In the genomic region with DNA sequence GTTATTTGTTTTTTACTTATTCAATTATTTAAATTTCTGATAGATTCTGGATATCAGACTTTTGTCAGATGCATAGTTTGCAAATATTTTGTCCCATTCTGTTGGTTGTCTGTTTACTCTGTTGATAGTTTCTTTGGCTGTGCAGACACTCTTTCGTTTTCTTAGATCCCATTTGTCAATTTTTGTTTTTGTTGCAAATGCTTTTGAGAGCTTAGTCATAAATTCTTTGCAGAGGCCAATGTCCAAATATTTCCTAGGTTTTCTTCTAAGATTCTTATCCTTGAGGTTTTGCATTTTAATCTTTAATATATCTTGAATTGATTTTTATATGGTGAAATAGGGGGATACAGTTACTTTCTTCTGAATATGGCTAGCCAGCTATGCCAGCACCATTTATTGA, we compare ENCODE assay signal across 18 cellular contexts.
DNase-seq lines count a peak whose midpoint lies in the region; ATAC-seq lines count a peak whose summit lies in the region.
"Had no signal": no experiment of that assay in that cellular context is flagged by ENCODE, and none has a peak within 500 bp of the region (broad histone marks: within the 10 kb centered on the region; RNA-seq: fewer than 3 reads in every experiment).

No MANE protein-coding gene starts in this region.

- no peak overlapping the region for H3K27ac Mint-ChIP-seq in stimulated activated naive B cell treated with anti-CD40 and anti-IgM and Interleukin-4, amounts not matched to agents 10 μg/mL and 1 μg/mL and 100 μg/mL, for 72 hours

- no peak overlapping the region for H3K4me3 Mint-ChIP-seq in stimulated activated naive B cell treated with anti-CD40 and anti-IgM and Interleukin-4, amounts not matched to agents 10 μg/mL and 1 μg/mL and 100 μg/mL, for 72 hours
- H3K4me3 Mint-ChIP-seq: CD14-positive monocyte had no signal

- H3K4me1 Mint-ChIP-seq in stimulated activated naive B cell treated with anti-CD40 and anti-IgM and Interleukin-4, amounts not matched to agents 10 μg/mL and 1 μg/mL and 100 μg/mL, for 72 hours, result no peaks in the 10 kb centered on the region
- H3K4me1 Mint-ChIP-seq: CD14-positive monocyte had no signal

- H3K36me3 Mint-ChIP-seq in stimulated activated naive B cell treated with anti-CD40 and anti-IgM and Interleukin-4, amounts not matched to agents 10 μg/mL and 1 μg/mL and 100 μg/mL, for 72 hours, result no peaks in the 10 kb centered on the region
- H3K36me3 Mint-ChIP-seq: CD14-positive monocyte had no signal

- peaks cover 17 to 27% of the 10 kb centered on the region in 2 donors for H3K27me3 Mint-ChIP-seq in stimulated activated naive B cell treated with anti-CD40 and anti-IgM and Interleukin-4, amounts not matched to agents 10 μg/mL and 1 μg/mL and 100 μg/mL, for 72 hours

- peaks cover 0 to 4% of the 10 kb centered on the region in 2 donors for H3K9me3 Mint-ChIP-seq in stimulated activated naive B cell treated with anti-CD40 and anti-IgM and Interleukin-4, amounts not matched to agents 10 μg/mL and 1 μg/mL and 100 μg/mL, for 72 hours

- DNase-seq in GM04503 (ENCODE audit: low read depth) (peak; percentile 7), amniotic epithelial cell (ENCODE audit: low read depth) (peak; percentile 8), fibroblast of gingiva (ENCODE audit: low read depth) (peak; percentile 53), myocyte (ENCODE audit: low read depth) (peak; percentile 10)
- no peak for DNase-seq in stimulated activated CD4-positive, alpha-beta T cell treated with anti-CD3 and anti-CD28 coated beads, Interleukin-4, amount 100 ng/mL, for 1 hour
- DNase-seq in stimulated activated naive B cell treated with anti-CD40 and anti-IgM and Interleukin-4, amounts not matched to agents 10 μg/mL and 1 μg/mL and 100 μg/mL, for 72 hours, result no peak
- DNase-seq: COR-L47, DMS153, KBM-7, MM.1S, NCI-H187 treated with DMSO at 0.1 percent for 48 hours, NCI-H2171 treated with DMSO at 0.1 percent for 48 hours, Peyer's patch, SHP77 had no signal

- no peak for ATAC-seq in HG03378 (IDR thresholded peaks at IDR 0.05; ENCODE audit: unreplicated experiment)
- ATAC-seq in HG03565 (IDR thresholded peaks at IDR 0.05; ENCODE audit: unreplicated experiment), result no peak
- no peak for ATAC-seq in stimulated activated naive B cell treated with anti-CD40 and anti-IgM and Interleukin-4, amounts not matched to agents 10 μg/mL and 1 μg/mL and 100 μg/mL, for 72 hours (replicated peaks)
- ATAC-seq: A549 had no signal

Comparison
In these comparisons a context has a peak if more than half of its experiments do, and no peak if none do; other contexts are left out.
1. DNase-seq: peak in GM04503 (single experiment), amniotic epithelial cell (single experiment), fibroblast of gingiva (single experiment) and myocyte (single experiment); none in stimulated activated CD4-positive, alpha-beta T cell treated with anti-CD3 and anti-CD28 coated beads, Interleukin-4, amount 100 ng/mL, for 1 hour (single experiment) and stimulated activated naive B cell treated with anti-CD40 and anti-IgM and Interleukin-4, amounts not matched to agents 10 μg/mL and 1 μg/mL and 100 μg/mL, for 72 hours (single experiment).